Comparison of ENCODE assay signal across 1 cellular context in genomic region chr22:23278883-23279675, GRCh38.
TF ChIP-seq lines count a peak whose summit lies in the region.

No MANE protein-coding gene starts in this region.

TF ChIP-seq in K562, 482 proteins besides CTCF, POLR2A, EP300 and RAD21 (continued from another document):
- TF ChIP-seq MYBL2 (IDR thresholded peaks at IDR 0.05; ENCODE audit: low read depth) (no peak), MYBL2 (CRISPR knock-in tag; IDR thresholded peaks at IDR 0.05; ENCODE audit: borderline replicate concordance) (no peak), TBL1XR1 (IDR thresholded peaks at IDR 0.05; ENCODE audit: low read length in 2 of 2) (peak in 1 of 2 experiments; percentile 33; a peak in 1 of 4 replicates), SFPQ (IDR thresholded peaks at IDR 0.05; ENCODE audit: low read depth, low read length) (no peak), ASH1L (IDR thresholded peaks at IDR 0.05; ENCODE audit: borderline replicate concordance, low read depth, partially characterized antibody) (no peak), SIX5 (IDR thresholded peaks at IDR 0.05; ENCODE audit: borderline replicate concordance in 1 of 2, insufficient read depth in 1 of 2, low read depth in 1 of 2, low read length in 2 of 2) (0 out of 4 replicates have a peak, but pooled peaks of 1 of the 2 experiments have one; percentile 33), ELF1 (tag; IDR thresholded peaks at IDR 0.05) (no peak), MAFK (IDR thresholded peaks at IDR 0.05; ENCODE audit: low read length) (peak; percentile 29; the same call in 1 of the 2 replicates), SREBF1 (IDR thresholded peaks at IDR 0.05; ENCODE audit: borderline replicate concordance, low read depth, low read length) (0 out of 2 replicates have a peak, but pooled peaks have one; percentile 10), CHD4 (IDR thresholded peaks at IDR 0.05; ENCODE audit: insufficient read depth, insufficient replicate concordance, low read depth, low read length, poor library complexity, severe bottlenecking) (no peak), GTF2F1 (IDR thresholded peaks at IDR 0.05; ENCODE audit: low read depth, low read length) (peak; percentile 54; the same call in 1 of the 2 replicates), CEBPB (tag; IDR thresholded peaks at IDR 0.05) (no peak), CBFB (CRISPR knock-in tag; IDR thresholded peaks at IDR 0.05) (no peak), TOE1 (IDR thresholded peaks at IDR 0.05; ENCODE audit: borderline replicate concordance) (no peak), TOE1 (CRISPR knock-in tag; IDR thresholded peaks at IDR 0.05; ENCODE audit: borderline replicate concordance, low read depth) (no peak), ATF6 (CRISPR knock-in tag; IDR thresholded peaks at IDR 0.05) (no peak), FOXK2 (conservative IDR thresholded peaks at IDR 0.05 in 1 of 2, IDR thresholded peaks at IDR 0.05 in 1 of 2; ENCODE audit: low read depth in 2 of 2) (no peak), SIN3A (IDR thresholded peaks at IDR 0.05; ENCODE audit: borderline replicate concordance in 2 of 2, control insufficient read depth in 1 of 2, low read depth in 2 of 2, low read length in 2 of 2) (0 out of 4 replicates have a peak, but pooled peaks of 1 of the 2 experiments have one; percentile 42), LEF1 (IDR thresholded peaks at IDR 0.05) (no peak), TAF9B (IDR thresholded peaks at IDR 0.05; ENCODE audit: partially characterized antibody) (no peak), BHLHE40 (IDR thresholded peaks at IDR 0.05; ENCODE audit: low read length) (0 out of 2 replicates have a peak, but pooled peaks have one; percentile 9), POLR3G (IDR thresholded peaks at IDR 0.05; ENCODE audit: extremely low read depth, insufficient read length, insufficient replicate concordance) (no peak), ZNF23 (CRISPR knock-in tag; IDR thresholded peaks at IDR 0.05) (no peak), XRCC3 (IDR thresholded peaks at IDR 0.05) (no peak), ZNF740 (CRISPR knock-in tag; IDR thresholded peaks at IDR 0.05) (no peak), ZNF740 (tag; IDR thresholded peaks at IDR 0.05) (no peak), ETV5 (CRISPR knock-in tag; IDR thresholded peaks at IDR 0.05; ENCODE audit: low read depth) (no peak), MTA3 (IDR thresholded peaks at IDR 0.05; ENCODE audit: borderline replicate concordance) (no peak), CTBP1 (IDR thresholded peaks at IDR 0.05; ENCODE audit: borderline replicate concordance) (no peak), SPI1 (IDR thresholded peaks at IDR 0.05; ENCODE audit: borderline replicate concordance, low read depth, low read length) (peak; percentile 59; the same call in 1 of the 2 replicates), ETV1 (tag; conservative IDR thresholded peaks at IDR 0.05; ENCODE audit: low read depth) (no peak), ESRRA (IDR thresholded peaks at IDR 0.05; ENCODE audit: borderline replicate concordance, low read depth) (no peak)
- TF ChIP-seq, protein P1, sequence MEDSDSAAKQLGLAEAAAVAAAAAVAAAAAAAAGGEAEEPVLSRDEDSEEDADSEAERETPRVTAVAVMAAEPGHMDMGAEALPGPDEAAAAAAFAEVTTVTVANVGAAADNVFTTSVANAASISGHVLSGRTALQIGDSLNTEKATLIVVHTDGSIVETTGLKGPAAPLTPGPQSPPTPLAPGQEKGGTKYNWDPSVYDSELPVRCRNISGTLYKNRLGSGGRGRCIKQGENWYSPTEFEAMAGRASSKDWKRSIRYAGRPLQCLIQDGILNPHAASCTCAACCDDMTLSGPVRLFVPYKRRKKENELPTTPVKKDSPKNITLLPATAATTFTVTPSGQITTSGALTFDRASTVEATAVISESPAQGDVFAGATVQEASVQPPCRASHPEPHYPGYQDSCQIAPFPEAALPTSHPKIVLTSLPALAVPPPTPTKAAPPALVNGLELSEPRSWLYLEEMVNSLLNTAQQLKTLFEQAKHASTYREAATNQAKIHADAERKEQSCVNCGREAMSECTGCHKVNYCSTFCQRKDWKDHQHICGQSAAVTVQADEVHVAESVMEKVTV (CRISPR knock-in tag; IDR thresholded peaks at IDR 0.05): no peak
- TF ChIP-seq, protein P2, sequence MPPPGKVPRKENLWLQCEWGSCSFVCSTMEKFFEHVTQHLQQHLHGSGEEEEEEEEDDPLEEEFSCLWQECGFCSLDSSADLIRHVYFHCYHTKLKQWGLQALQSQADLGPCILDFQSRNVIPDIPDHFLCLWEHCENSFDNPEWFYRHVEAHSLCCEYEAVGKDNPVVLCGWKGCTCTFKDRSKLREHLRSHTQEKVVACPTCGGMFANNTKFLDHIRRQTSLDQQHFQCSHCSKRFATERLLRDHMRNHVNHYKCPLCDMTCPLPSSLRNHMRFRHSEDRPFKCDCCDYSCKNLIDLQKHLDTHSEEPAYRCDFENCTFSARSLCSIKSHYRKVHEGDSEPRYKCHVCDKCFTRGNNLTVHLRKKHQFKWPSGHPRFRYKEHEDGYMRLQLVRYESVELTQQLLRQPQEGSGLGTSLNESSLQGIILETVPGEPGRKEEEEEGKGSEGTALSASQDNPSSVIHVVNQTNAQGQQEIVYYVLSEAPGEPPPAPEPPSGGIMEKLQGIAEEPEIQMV (tag; conservative IDR thresholded peaks at IDR 0.05; ENCODE audit: low read depth): no peak
- TF ChIP-seq, protein P3, sequence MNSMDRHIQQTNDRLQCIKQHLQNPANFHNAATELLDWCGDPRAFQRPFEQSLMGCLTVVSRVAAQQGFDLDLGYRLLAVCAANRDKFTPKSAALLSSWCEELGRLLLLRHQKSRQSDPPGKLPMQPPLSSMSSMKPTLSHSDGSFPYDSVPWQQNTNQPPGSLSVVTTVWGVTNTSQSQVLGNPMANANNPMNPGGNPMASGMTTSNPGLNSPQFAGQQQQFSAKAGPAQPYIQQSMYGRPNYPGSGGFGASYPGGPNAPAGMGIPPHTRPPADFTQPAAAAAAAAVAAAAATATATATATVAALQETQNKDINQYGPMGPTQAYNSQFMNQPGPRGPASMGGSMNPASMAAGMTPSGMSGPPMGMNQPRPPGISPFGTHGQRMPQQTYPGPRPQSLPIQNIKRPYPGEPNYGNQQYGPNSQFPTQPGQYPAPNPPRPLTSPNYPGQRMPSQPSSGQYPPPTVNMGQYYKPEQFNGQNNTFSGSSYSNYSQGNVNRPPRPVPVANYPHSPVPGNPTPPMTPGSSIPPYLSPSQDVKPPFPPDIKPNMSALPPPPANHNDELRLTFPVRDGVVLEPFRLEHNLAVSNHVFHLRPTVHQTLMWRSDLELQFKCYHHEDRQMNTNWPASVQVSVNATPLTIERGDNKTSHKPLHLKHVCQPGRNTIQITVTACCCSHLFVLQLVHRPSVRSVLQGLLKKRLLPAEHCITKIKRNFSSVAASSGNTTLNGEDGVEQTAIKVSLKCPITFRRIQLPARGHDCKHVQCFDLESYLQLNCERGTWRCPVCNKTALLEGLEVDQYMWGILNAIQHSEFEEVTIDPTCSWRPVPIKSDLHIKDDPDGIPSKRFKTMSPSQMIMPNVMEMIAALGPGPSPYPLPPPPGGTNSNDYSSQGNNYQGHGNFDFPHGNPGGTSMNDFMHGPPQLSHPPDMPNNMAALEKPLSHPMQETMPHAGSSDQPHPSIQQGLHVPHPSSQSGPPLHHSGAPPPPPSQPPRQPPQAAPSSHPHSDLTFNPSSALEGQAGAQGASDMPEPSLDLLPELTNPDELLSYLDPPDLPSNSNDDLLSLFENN (IDR thresholded peaks at IDR 0.05; ENCODE audit: low read depth in 2 of 2, low read length in 2 of 2): 0 out of 4 replicates have a peak, but pooled peaks of 1 of the 2 experiments have one; percentile 17
TF ChIP-seq in K562: peak in this region for 10.
